ENCODE assay signal across 9 cellular contexts in the genomic region with DNA sequence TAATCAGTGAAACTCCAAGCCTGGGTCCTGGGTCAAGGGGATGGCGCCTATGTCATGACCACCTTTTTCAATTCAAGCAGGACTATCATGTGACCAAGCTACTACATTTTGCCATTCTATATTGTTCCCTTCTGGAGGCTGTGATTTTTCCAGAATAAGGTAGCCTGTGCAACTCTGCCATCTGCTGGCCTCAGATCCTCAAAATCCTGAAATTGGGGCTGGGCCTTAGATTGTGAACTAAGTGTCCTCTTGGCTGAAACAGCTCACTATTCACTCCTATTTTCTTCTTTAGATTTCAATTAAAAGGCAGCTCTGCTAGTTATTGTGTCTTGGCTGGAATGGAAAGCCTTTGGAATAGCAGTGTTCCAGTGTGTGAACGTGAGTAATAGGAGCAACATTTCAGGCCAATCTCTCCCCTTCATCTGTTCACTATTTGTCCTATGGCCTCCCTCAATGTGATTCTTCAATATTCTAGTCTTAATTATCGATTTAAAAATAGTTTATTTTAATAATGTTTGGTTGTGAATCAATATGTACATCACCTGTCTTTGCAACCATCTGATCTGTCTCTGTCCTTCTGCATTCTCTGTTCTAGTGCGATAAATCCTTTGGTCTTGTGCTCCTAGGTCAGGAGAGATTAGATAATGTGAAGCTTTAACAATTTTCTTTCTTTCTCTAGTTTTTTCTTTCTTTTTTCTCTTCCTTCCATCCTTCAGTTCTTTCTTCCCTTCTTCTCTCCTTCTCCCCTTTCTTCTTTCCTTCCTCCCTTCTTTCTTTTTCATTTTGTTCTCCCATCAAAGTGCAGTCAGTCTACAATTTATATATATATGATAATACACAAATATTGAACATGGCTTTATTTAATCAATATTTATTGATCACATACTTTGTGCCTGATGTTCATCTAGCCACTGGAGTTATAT.
DNase-seq lines count a peak whose midpoint lies in the region; ATAC-seq, FAIRE-seq and TF ChIP-seq lines count a peak whose summit lies in the region.
"Had no signal": no experiment of that assay in that cellular context is flagged by ENCODE, and none has a peak within 500 bp of the region (broad histone marks: within the 10 kb centered on the region; RNA-seq: fewer than 3 reads in every experiment).

No MANE protein-coding gene starts in this region.

- in situ Hi-C loops in Panc1 (cut with HindIII; ENCODE audit: low pct_unique_long_range_greater_than_20kb, low sequenced_read_pairs): no loop called here

- WGBS in heart right ventricle, 2 donors: 61 to 63% methylated on average over 4 of the region's 4 CpGs
- WGBS in tibial nerve, 2 donors: 59 to 67% methylated on average over 3 to 4 of the region's 4 CpGs
- 68 to 81% (median 76%) methylated on average over 4 of the region's 4 CpGs for WGBS in spleen, 5 donors

- intact Hi-C loops in heart right ventricle (cut with DNase I) (no loop called here), left ventricle myocardium superior (cut with micrococcal nuclease) (no loop called here), Panc1 (cut with micrococcal nuclease; ENCODE audit: unreplicated experiment) (no loop called here), spleen (cut with DNase I; ENCODE audit: low total_unique reads) (no loop called here)
- intact Hi-C loops in CD8-positive, alpha-beta T cell (cut with DNase I, micrococcal nuclease): no loop called here

- H3K36me3 ChIP-seq in heart right ventricle (peaks cover 0 to 34% (median 0%) of the 10 kb centered on the region in 9 donors), Panc1 (ENCODE audit: control insufficient read depth, insufficient read depth, low read length) (no peaks in the 10 kb centered on the region), tibial nerve (peaks cover 0 to 4% (median 0%) of the 10 kb centered on the region in 3 donors), spleen (peaks cover 0 to 40% (median 12%) of the 10 kb centered on the region in 6 donors)
- H3K36me3 ChIP-seq in CD8-positive, alpha-beta T cell (ENCODE audit: insufficient read depth, low read length): no peaks in the 10 kb centered on the region

- no peaks in the 10 kb centered on the region for H3K9me3 Mint-ChIP-seq in CD8-positive, alpha-beta T cell

- CTCF ChIA-PET in Panc1 (lab: Charles Lee): no interaction called here
- CTCF ChIA-PET in CD8-positive, alpha-beta T cell (lab: Charles Lee): interaction anchor here (1.1 kb wide), 1 partner anchor 421 kb away, joined by 3 read pairs; no protein-coding TSS in a partner anchor

- ATAC-seq in heart right ventricle (no peak), left ventricle myocardium superior (no peak), Panc1 (peak; percentile 71)
- ATAC-seq in CD8-positive, alpha-beta T cell: no peak

- H3K4me1 ChIP-seq in heart right ventricle (no peaks in the 10 kb centered on the region), Panc1 (ENCODE audit: control insufficient read depth, insufficient read depth, low read length) (no peaks in the 10 kb centered on the region), tibial nerve (no peaks in the 10 kb centered on the region), spleen (no peaks in the 10 kb centered on the region)
- H3K4me1 ChIP-seq in CD8-positive, alpha-beta T cell (ENCODE audit: insufficient read depth, low read length): no peaks in the 10 kb centered on the region

- BruUV-seq in Panc1 (replicated peaks; lab: Mats Ljungman, UMichigan): no TSS peak

- no peak overlapping the region for H3K4me3 Mint-ChIP-seq in CD8-positive, alpha-beta T cell

- H3K27me3 Mint-ChIP-seq in CD8-positive, alpha-beta T cell (ENCODE audit: low read depth): no peaks in the 10 kb centered on the region

- no peaks in the 10 kb centered on the region for H3K4me1 Mint-ChIP-seq in CD8-positive, alpha-beta T cell (ENCODE audit: low read depth)

- TF ChIP-seq CTCF in heart right ventricle (IDR thresholded peaks at IDR 0.05): peak in 6 of 9 donors; percentile 23 to 45 (median 36)
- TF ChIP-seq CTCF in Panc1 (IDR thresholded peaks at IDR 0.05): peak; percentile 75
- TF ChIP-seq CTCF in tibial nerve (IDR thresholded peaks at IDR 0.05): peak in 3 of 5 experiments; percentile 6 to 46 (median 37)
- TF ChIP-seq CTCF in CD8-positive, alpha-beta T cell (IDR thresholded peaks at IDR 0.05): no peak
- TF ChIP-seq CTCF in spleen (IDR thresholded peaks at IDR 0.05 in 8 of 11, conservative IDR thresholded peaks at IDR 0.05 in 3 of 11): peak in 1 of 11 experiments; percentile 18

- POLR2A ChIA-PET in Panc1 (lab: Charles Lee): no interaction called here
- POLR2A ChIA-PET in CD8-positive, alpha-beta T cell (lab: Charles Lee): no interaction called here

- H3K9me3 ChIP-seq in heart right ventricle: no peaks in the 10 kb centered on the region
- no peaks in the 10 kb centered on the region for H3K9me3 ChIP-seq in Panc1 (ENCODE audit: control insufficient read depth, insufficient read depth, low read depth, low read length)
- H3K9me3 ChIP-seq in tibial nerve: no peaks in the 10 kb centered on the region
- H3K9me3 ChIP-seq in CD8-positive, alpha-beta T cell (ENCODE audit: low read length): no peaks in the 10 kb centered on the region
- no peaks in the 10 kb centered on the region for H3K9me3 ChIP-seq in spleen

- no peak for DNase-seq in heart right ventricle
- DNase-seq in left ventricle myocardium superior: no peak
- no peak for DNase-seq in Panc1 (ENCODE audit: low read depth, low spot score)
- DNase-seq in frontal cortex (ENCODE audit: low spot score in 2 of 2): no peak
- no peak for DNase-seq in tibial nerve (ENCODE audit: low spot score in 2 of 2)
- DNase-seq in CD8-positive, alpha-beta T cell: no peak
- DNase-seq in spleen: no peak
- no peak for DNase-seq in activated CD4-positive, alpha-beta T cell treated with anti-CD3 and anti-CD28 coated beads, Interleukin-2, amount 50 U/mL, for 4 hours

- TF ChIP-seq EP300 in tibial nerve (IDR thresholded peaks at IDR 0.05): no peak

- FAIRE-seq in frontal cortex (lab: Jason Lieb, UNC): peak; percentile 62
- FAIRE-seq: endometrium had no signal

- H3K4me3 ChIP-seq in heart right ventricle (no peak overlapping the region), Panc1 (ENCODE audit: low read depth in 2 of 2, low read length in 2 of 2) (no peak overlapping the region), tibial nerve (no peak overlapping the region), spleen (no peak overlapping the region)
- no peak overlapping the region for H3K4me3 ChIP-seq in CD8-positive, alpha-beta T cell (ENCODE audit: low read depth, low read length)

- H3K36me3 Mint-ChIP-seq in CD8-positive, alpha-beta T cell: peaks cover 17% of the 10 kb centered on the region

- no peak for TF ChIP-seq POLR2A in tibial nerve (IDR thresholded peaks at IDR 0.05)
- no peak for TF ChIP-seq POLR2A in spleen (IDR thresholded peaks at IDR 0.05)

- H3K27me3 ChIP-seq in heart right ventricle (no peaks in the 10 kb centered on the region), Panc1 (ENCODE audit: control insufficient read depth, insufficient read depth, low read length) (no peaks in the 10 kb centered on the region; the same call in 1 of the 2 replicates), tibial nerve (no peaks in the 10 kb centered on the region), spleen (replicated peaks in 1 of 7) (no peaks in the 10 kb centered on the region)
- H3K27me3 ChIP-seq in CD8-positive, alpha-beta T cell (ENCODE audit: insufficient read depth, low read length): no peaks in the 10 kb centered on the region

- H3K27ac Mint-ChIP-seq in CD8-positive, alpha-beta T cell: no peak overlapping the region

- H3K27ac ChIP-seq in heart right ventricle (no peak overlapping the region), Panc1 (ENCODE audit: low read length) (no peak overlapping the region), tibial nerve (no peak overlapping the region), spleen (no peak overlapping the region)
- no peak overlapping the region for H3K27ac ChIP-seq in CD8-positive, alpha-beta T cell (ENCODE audit: low read depth, low read length)
